In genomic region chr10:32379314-32379949, GRCh38 we compare ENCODE assay signal across 9 cellular contexts. TPM values are rescaled to one million over a fixed set of nuclear protein-coding genes. Genes with fewer than 3 reads are reported as not detected.
A peak's percentile ranks its signal among the peaks of the same experiment; 100 is the strongest.
DNase-seq lines count a peak whose midpoint lies in the region; ATAC-seq and TF ChIP-seq lines count a peak whose summit lies in the region.
"Had no signal": no experiment of that assay in that cellular context is flagged by ENCODE, and none has a peak within 500 bp of the region (broad histone marks: within the 10 kb centered on the region; RNA-seq: fewer than 3 reads in every experiment).

No MANE protein-coding gene starts in this region.

- H3K9ac ChIP-seq in endodermal cell (ENCODE audit: extremely low read depth, low read length, poor library complexity, severe bottlenecking) (peak overlapping the region; percentile 69), mesendoderm (ENCODE audit: low read length) (peak overlapping the region; percentile 90)

- H3K27me3 Mint-ChIP-seq in endodermal cell (ENCODE audit: insufficient read depth): no peaks in the 10 kb centered on the region

- H3K36me3 ChIP-seq in RWPE2 (ENCODE audit: low read depth) (no peaks in the 10 kb centered on the region), endodermal cell (ENCODE audit: control insufficient read depth, insufficient read depth, low read length) (no peaks in the 10 kb centered on the region), mesendoderm (ENCODE audit: control insufficient read depth, insufficient read depth, low read length) (no peaks in the 10 kb centered on the region)

- no peak overlapping the region for H4K8ac ChIP-seq in mesendoderm (ENCODE audit: low read depth, low read length)

- H3K27ac ChIP-seq in RWPE2 (ENCODE audit: poor library complexity, severe bottlenecking) (peak overlapping the region; percentile 71), endodermal cell (ENCODE audit: low read depth, low read length) (peak overlapping the region; percentile 71), mesendoderm (ENCODE audit: low read depth, low read length) (no peak overlapping the region)

- H3K4me3 ChIP-seq in RWPE2 (ENCODE audit: severe bottlenecking): peak overlapping the region; percentile 63
- peak overlapping the region; percentile 87 for H3K4me3 ChIP-seq in endodermal cell (ENCODE audit: low read length)
- no peak overlapping the region for H3K4me3 ChIP-seq in mesendoderm (ENCODE audit: low read length)

- H2BK120ac ChIP-seq in mesendoderm (ENCODE audit: low read depth, low read length): no peak overlapping the region

- no peak overlapping the region for H2BK15ac ChIP-seq in mesendoderm (replicated peaks; ENCODE audit: low read depth)

- no peak overlapping the region for H3K4me2 ChIP-seq in mesendoderm (ENCODE audit: low read length)

- no peaks in the 10 kb centered on the region for H3K27me3 ChIP-seq in RWPE2 (ENCODE audit: insufficient read depth, poor library complexity, severe bottlenecking)
- H3K27me3 ChIP-seq in endodermal cell (ENCODE audit: control insufficient read depth, insufficient read depth, low read length, poor library complexity, severe bottlenecking): no peaks in the 10 kb centered on the region
- H3K27me3 ChIP-seq in mesendoderm (ENCODE audit: insufficient read depth, low read length, poor library complexity): no peaks in the 10 kb centered on the region

- no peaks in the 10 kb centered on the region for H3K9me3 Mint-ChIP-seq in endodermal cell
- H3K9me3 Mint-ChIP-seq: nephron had no signal

- H3K9me3 ChIP-seq in RWPE2 (ENCODE audit: severe bottlenecking): no peaks in the 10 kb centered on the region
- H3K9me3 ChIP-seq in endodermal cell (ENCODE audit: control insufficient read depth, low read length): no peaks in the 10 kb centered on the region

- peaks cover 3% of the 10 kb centered on the region for H3K4me1 Mint-ChIP-seq in endodermal cell
- H3K4me1 Mint-ChIP-seq: nephron had no signal

- H3K4ac ChIP-seq in mesendoderm (ENCODE audit: low read depth, low read length): no peak overlapping the region

- H2BK5ac ChIP-seq in mesendoderm (ENCODE audit: low read length): no peak overlapping the region

- H3K56ac ChIP-seq in mesendoderm (ENCODE audit: low read length): peak overlapping the region; percentile 71

- H3K4me1 ChIP-seq in RWPE2 (ENCODE audit: insufficient read depth, poor library complexity, severe bottlenecking) (peaks cover 20% of the 10 kb centered on the region), endodermal cell (ENCODE audit: control insufficient read depth, insufficient read depth, low read length) (no peaks in the 10 kb centered on the region), mesendoderm (ENCODE audit: control insufficient read depth, low read depth, low read length) (no peaks in the 10 kb centered on the region)

- H3K79me2 ChIP-seq in mesendoderm (ENCODE audit: control insufficient read depth, insufficient read depth, low read length): no peaks in the 10 kb centered on the region

- DNase-seq in stimulated activated CD4-positive, alpha-beta T cell treated with anti-CD3 and anti-CD28 coated beads, Interleukin-4, amount 100 ng/mL, for 24 hours: peak; percentile 27
- DNase-seq in stimulated activated CD4-positive, alpha-beta T cell treated with anti-CD3 and anti-CD28 coated beads, Interleukin-4, amount 100 ng/mL, for 1 hour: no peak
- DNase-seq in LoVo (ENCODE audit: low spot score) (peak; percentile 55), RWPE2 (ENCODE audit: low spot score) (no peak), endodermal cell (peak; percentile 56), mesendoderm (peak; percentile 85)

- WGBS in endodermal cell (ENCODE audit: insufficient coverage in 1 of 2, insufficient read length in 1 of 2), 2 experiments: 6 to 7% methylated on average over 3 to 10 of the region's 10 CpGs
- WGBS in mesendoderm (ENCODE audit: extremely low coverage, insufficient coverage, low lambda C conversion rate): no CpG with 5 or more reads among the region's 10 CpGs

- H4K5ac ChIP-seq in mesendoderm (ENCODE audit: low read length): no peak overlapping the region

- TF ChIP-seq CTCF in RWPE2 (IDR thresholded peaks at IDR 0.05; ENCODE audit: poor library complexity, severe bottlenecking): no peak
- no peak for TF ChIP-seq CTCF in endodermal cell (conservative IDR thresholded peaks at IDR 0.05)

- H3K23ac ChIP-seq in mesendoderm (ENCODE audit: low read length): no peak overlapping the region

- H3K4me3 Mint-ChIP-seq in endodermal cell: no peak overlapping the region
- H3K4me3 Mint-ChIP-seq: nephron had no signal

- ATAC-seq in RWPE2 (ENCODE audit: low read depth) (peak; percentile 69), GM21723 (IDR thresholded peaks at IDR 0.05; ENCODE audit: unreplicated experiment) (no peak), GM19023 (IDR thresholded peaks at IDR 0.05; ENCODE audit: unreplicated experiment) (no peak)

- H3K36me3 Mint-ChIP-seq in endodermal cell (ENCODE audit: low read depth): no peaks in the 10 kb centered on the region

- H2AK5ac ChIP-seq in mesendoderm (ENCODE audit: low read length): no peak overlapping the region

- H3K27ac Mint-ChIP-seq in endodermal cell: no peak overlapping the region
- H3K27ac Mint-ChIP-seq: nephron had no signal

- H3K18ac ChIP-seq in mesendoderm (ENCODE audit: low read length): no peak overlapping the region

- H3K79me1 ChIP-seq in mesendoderm (ENCODE audit: low read length): no peaks in the 10 kb centered on the region

RNA-seq across cellular contexts. Expression of gene EPC1, which starts 32.5 kb away (rescaled TPM):
- 10 to 100 TPM; 27.9 to 40.3 TPM for total RNA-seq in endodermal cell
- 32.5 TPM for polyA plus RNA-seq in endodermal cell (2013, experiment 1 of 2)
- 32.7 TPM for polyA plus RNA-seq in endodermal cell (2013, experiment 2 of 2)
- 24.6 TPM for polyA plus RNA-seq in mesendoderm (2013, experiment 1 of 2)
- 23.4 TPM for polyA plus RNA-seq in mesendoderm (2013, experiment 2 of 2)

Comparison
In these comparisons a context has a peak if more than half of its experiments do, and no peak if none do; other contexts are left out.
1. DNase-seq: peak in stimulated activated CD4-positive, alpha-beta T cell treated with anti-CD3 and anti-CD28 coated beads, Interleukin-4, amount 100 ng/mL, for 24 hours (single experiment), LoVo (single experiment), endodermal cell (single experiment) and mesendoderm (single experiment); none in stimulated activated CD4-positive, alpha-beta T cell treated with anti-CD3 and anti-CD28 coated beads, Interleukin-4, amount 100 ng/mL, for 1 hour (single experiment) and RWPE2 (single experiment).